ENCODE assay signal across 13 cellular contexts in genomic region chr18:51077217-51077616, GRCh38. TPM values are rescaled to one million over a fixed set of nuclear protein-coding genes. Genes with fewer than 3 reads are reported as not detected.
DNase-seq lines count a peak whose midpoint lies in the region; ATAC-seq, FAIRE-seq and TF ChIP-seq lines count a peak whose summit lies in the region.
"Had no signal": no experiment of that assay in that cellular context is flagged by ENCODE, and none has a peak within 500 bp of the region (broad histone marks: within the 10 kb centered on the region; RNA-seq: fewer than 3 reads in every experiment).

No MANE protein-coding gene starts in this region.

- no peak for TF ChIP-seq EP300 in gastroesophageal sphincter (IDR thresholded peaks at IDR 0.05)

- in situ Hi-C loops in brain microvascular endothelial cell (cut with HindIII; ENCODE audit: low pct_ligation_motif_present, low sequenced_read_pairs), result no loop called here

- H3K4me1 ChIP-seq in gastroesophageal sphincter, result peaks cover 0 to 21% (median 0%) of the 10 kb centered on the region in 3 donors

- ATAC-seq in GM21447 (IDR thresholded peaks at IDR 0.05; ENCODE audit: unreplicated experiment) (peak; percentile 56), HG03103 (IDR thresholded peaks at IDR 0.05; ENCODE audit: low read depth, unreplicated experiment) (peak; percentile 74), gastroesophageal sphincter (no peak)
- ATAC-seq: activated T-cell treated with anti-CD3 and anti-CD28 coated beads, Interleukin-2, amount 50 U/mL, for 4 hours had no signal

- H3K27me3 ChIP-seq in brain microvascular endothelial cell (replicated peaks), result no peaks in the 10 kb centered on the region
- H3K27me3 ChIP-seq in gastroesophageal sphincter, result no peaks in the 10 kb centered on the region

- H3K4me3 ChIP-seq in brain microvascular endothelial cell (ENCODE audit: low read depth, low read length) (no peak overlapping the region), gastroesophageal sphincter (no peak overlapping the region)

- WGBS in gastroesophageal sphincter (ENCODE audit: low coverage in 1 of 2), 2 donors, result 37 to 56% methylated on average over 2 of the region's 2 CpGs

- FAIRE-seq in GM12892 (lab: Jason Lieb, UNC), result no peak
- FAIRE-seq: GM18507 had no signal

- no peak for TF ChIP-seq CTCF in brain microvascular endothelial cell (IDR thresholded peaks at IDR 0.05; ENCODE audit: low read depth, low read length, missing control alignments)
- no peak for TF ChIP-seq CTCF in gastroesophageal sphincter (IDR thresholded peaks at IDR 0.05)

- DNase-seq in GM04503 (ENCODE audit: low read depth), result peak; percentile 29
- DNase-seq in brain microvascular endothelial cell, result peak; percentile 77
- DNase-seq in NK-92 treated with Interleukin-12 subunit alpha and Interleukin-12 subunit beta, amount 100 ng/mL, for 24 hours (lab: John Stamatoyannopoulos, UW), result no peak
- no peak for DNase-seq in GM12892 (ENCODE audit: insufficient read length)
- no peak for DNase-seq in head of caudate nucleus
- DNase-seq: activated T-cell treated with anti-CD3 and anti-CD28 coated beads, Interleukin-2, amount 50 U/mL, for 4 hours; effector CD4-positive, alpha-beta T cell; stimulated activated CD8-positive, alpha-beta memory T cell treated with anti-CD3 and anti-CD28 coated beads, Interleukin-4, amount 100 ng/mL, for 48 hours had no signal

- no peak for TF ChIP-seq POLR2A in GM12892 (IDR thresholded peaks at IDR 0.05; ENCODE audit: low read depth, low read length)
- TF ChIP-seq POLR2A in gastroesophageal sphincter (IDR thresholded peaks at IDR 0.05), result no peak

- peaks cover 8% of the 10 kb centered on the region for H3K36me3 ChIP-seq in brain microvascular endothelial cell (replicated peaks)
- peaks cover 15 to 61% of the 10 kb centered on the region in 2 donors for H3K36me3 ChIP-seq in gastroesophageal sphincter

- peak overlapping the region; percentile 36 for H3K27ac ChIP-seq in brain microvascular endothelial cell
- H3K27ac ChIP-seq in gastroesophageal sphincter, result no peak overlapping the region
- H3K27ac ChIP-seq: C4-2B had no signal

- no peaks in the 10 kb centered on the region for H3K9me3 ChIP-seq in gastroesophageal sphincter

- intact Hi-C loops in head of caudate nucleus (cut with DNase I), result no loop called here

RNA-seq across cellular contexts. Expression of gene SMAD4, which starts 47.2 kb away (rescaled TPM):
- 44.2 TPM for polyA plus RNA-seq in GM12892 (2012; ENCODE audit: missing spikeins)
- 100 to 1,000 TPM; 132 to 170 (median 137) TPM for total RNA-seq in gastroesophageal sphincter

Comparison
In these comparisons a context has a peak if more than half of its experiments do, and no peak if none do; other contexts are left out.
1. DNase-seq: peak in GM04503 (single experiment) and brain microvascular endothelial cell (single experiment); none in NK-92 treated with Interleukin-12 subunit alpha and Interleukin-12 subunit beta, amount 100 ng/mL, for 24 hours (single experiment), GM12892 (single experiment) and head of caudate nucleus (0 of 42).